In genomic region chr3:137046746-137047145, GRCh38 we compare ENCODE assay signal across 25 cellular contexts.
DNase-seq lines count a peak whose midpoint lies in the region; ATAC-seq and TF ChIP-seq lines count a peak whose summit lies in the region.
"Had no signal": no experiment of that assay in that cellular context is flagged by ENCODE, and none has a peak within 500 bp of the region (broad histone marks: within the 10 kb centered on the region; RNA-seq: fewer than 3 reads in every experiment).

No MANE protein-coding gene starts in this region.

- peak; percentile 29; the same call in 1 of the 2 replicates for ATAC-seq in WTC11
- ATAC-seq: GM12878 had no signal

- POLR2A ChIA-PET in WTC11 (lab: Charles Lee): no interaction called here

- no peaks in the 10 kb centered on the region for H3K36me3 ChIP-seq in mesendoderm (ENCODE audit: control insufficient read depth, insufficient read depth, low read length)
- no peaks in the 10 kb centered on the region for H3K36me3 ChIP-seq in neuron (ENCODE audit: insufficient read depth, low read length)
- H3K36me3 ChIP-seq: BE2C, BLaER1 had no signal

- peaks cover 2% of the 10 kb centered on the region; the same call in 1 of the 2 replicates for H3K9me3 Mint-ChIP-seq in WTC11
- H3K9me3 Mint-ChIP-seq: CD4-positive, CD25-positive, alpha-beta regulatory T cell; CD8-positive, alpha-beta memory T cell had no signal

- CTCF ChIA-PET in WTC11 (lab: Charles Lee): interaction anchor here (0.9 to 1.5 kb wide), 4 partner anchors 11 to 59 kb away, joined by 3 to 11 read pairs (median 6); no protein-coding TSS in a partner anchor

- H3K56ac ChIP-seq in mesendoderm (ENCODE audit: low read length): no peak overlapping the region

- H3K4me2 ChIP-seq in mesendoderm (ENCODE audit: low read length): no peak overlapping the region
- H3K4me2 ChIP-seq: BLaER1 had no signal

- H2BK120ac ChIP-seq in mesendoderm (ENCODE audit: low read depth, low read length): no peak overlapping the region

- peak overlapping the region; percentile 21 for H2AFZ ChIP-seq in neuron (ENCODE audit: low read depth, low read length)

- no peaks in the 10 kb centered on the region for H3K9me3 ChIP-seq in neuron (ENCODE audit: low read length)
- H3K9me3 ChIP-seq: BE2C, BLaER1 had no signal

- no peak overlapping the region for H3K4me3 Mint-ChIP-seq in WTC11
- H3K4me3 Mint-ChIP-seq: CD14-positive monocyte; CD4-positive, alpha-beta memory T cell; CD4-positive, CD25-positive, alpha-beta regulatory T cell; CD8-positive, alpha-beta memory T cell had no signal

- no CpG with 5 or more reads among the region's 4 CpGs for WGBS in mesendoderm (ENCODE audit: extremely low coverage, insufficient coverage, low lambda C conversion rate)

- no peaks in the 10 kb centered on the region for H3K79me2 ChIP-seq in mesendoderm (ENCODE audit: control insufficient read depth, insufficient read depth, low read length)

- H4K8ac ChIP-seq in mesendoderm (ENCODE audit: low read depth, low read length): no peak overlapping the region

- peaks cover 37% of the 10 kb centered on the region for H3K4me1 Mint-ChIP-seq in WTC11
- H3K4me1 Mint-ChIP-seq: CD14-positive monocyte; CD4-positive, alpha-beta memory T cell; CD4-positive, CD25-positive, alpha-beta regulatory T cell; CD8-positive, alpha-beta memory T cell had no signal

- no peak overlapping the region for H3K23ac ChIP-seq in mesendoderm (ENCODE audit: low read length)

- DNase-seq in WTC11 (ENCODE audit: low spot score) (no peak), mesendoderm (peak; percentile 63), NCI-H1930 (lab: John Stamatoyannopoulos, UW) (no peak), T-helper 1 cell (no peak), NCI-H146 treated with DMSO at 0.1 percent for 48 hours (lab: John Stamatoyannopoulos, UW; ENCODE audit: unreplicated experiment) (no peak), NCI-H2171 treated with DMSO at 0.1 percent for 48 hours (lab: John Stamatoyannopoulos, UW) (no peak)
- DNase-seq: 8988T; ACHN; BE2C; C1 segment of cervical spinal cord; CD4-positive, alpha-beta memory T cell; CD4-positive, CD25-positive, alpha-beta regulatory T cell; CD8-positive, alpha-beta memory T cell; COR-L47; DMS 273 treated with DMSO at 0.1 percent for 48 hours; DMS153; DMS53; DMS79; DND-41; EL; GDM1 had no signal

- no peak overlapping the region for H3K4ac ChIP-seq in mesendoderm (ENCODE audit: low read depth, low read length)

- H3K27ac ChIP-seq in mesendoderm (ENCODE audit: low read depth, low read length): no peak overlapping the region
- H3K27ac ChIP-seq: BLaER1 had no signal

- H3K4me1 ChIP-seq in mesendoderm (ENCODE audit: control insufficient read depth, low read depth, low read length): peaks cover 5% of the 10 kb centered on the region
- H3K4me1 ChIP-seq in neuron (ENCODE audit: insufficient read depth, low read length): peaks cover 25% of the 10 kb centered on the region
- H3K4me1 ChIP-seq: BE2C, BLaER1 had no signal

- no peaks in the 10 kb centered on the region for H3K79me1 ChIP-seq in mesendoderm (ENCODE audit: low read length)

- H3K27ac Mint-ChIP-seq in WTC11: no peak overlapping the region
- H3K27ac Mint-ChIP-seq: CD4-positive, alpha-beta memory T cell; CD4-positive, CD25-positive, alpha-beta regulatory T cell; CD8-positive, alpha-beta memory T cell had no signal

- H3K4me3 ChIP-seq in mesendoderm (ENCODE audit: low read length) (no peak overlapping the region), neuron (ENCODE audit: low read length) (no peak overlapping the region)
- H3K4me3 ChIP-seq: BLaER1, GM12878 had no signal

- no peak overlapping the region for H4K5ac ChIP-seq in mesendoderm (ENCODE audit: low read length)

- no peak overlapping the region for H3K18ac ChIP-seq in mesendoderm (ENCODE audit: low read length)

- no peaks in the 10 kb centered on the region; the same call in 1 of the 2 replicates for H3K27me3 Mint-ChIP-seq in WTC11 (ENCODE audit: low read depth)

- H3K27me3 ChIP-seq in mesendoderm (ENCODE audit: insufficient read depth, low read length, poor library complexity): no peaks in the 10 kb centered on the region
- H3K27me3 ChIP-seq in neuron (ENCODE audit: insufficient read depth, low read length): no peaks in the 10 kb centered on the region
- H3K27me3 ChIP-seq: BE2C, BLaER1 had no signal

- no peak overlapping the region for H2BK15ac ChIP-seq in mesendoderm (replicated peaks; ENCODE audit: low read depth)

- no peak overlapping the region for H3K9ac ChIP-seq in mesendoderm (ENCODE audit: low read length)
- H3K9ac ChIP-seq: BLaER1 had no signal

- no peak overlapping the region for H2BK5ac ChIP-seq in mesendoderm (ENCODE audit: low read length)

- H2AK5ac ChIP-seq in mesendoderm (ENCODE audit: low read length): no peak overlapping the region

- H3K36me3 Mint-ChIP-seq in WTC11: no peaks in the 10 kb centered on the region
- H3K36me3 Mint-ChIP-seq: CD14-positive monocyte; CD4-positive, alpha-beta memory T cell; CD4-positive, CD25-positive, alpha-beta regulatory T cell had no signal

- TF ChIP-seq CTCF in WTC11 (IDR thresholded peaks at IDR 0.05): no peak

TF ChIP-seq in WTC11, 78 proteins besides CTCF, POLR2A, EP300 and RAD21:
- TF ChIP-seq NR2C2 (CRISPR knock-in tag; IDR thresholded peaks at IDR 0.05): no peak
- no peak for TF ChIP-seq FOXP4 (CRISPR knock-in tag; IDR thresholded peaks at IDR 0.05)
- no peak for TF ChIP-seq IRF2 (CRISPR knock-in tag; IDR thresholded peaks at IDR 0.05; ENCODE audit: borderline replicate concordance, low read depth)
- no peak for TF ChIP-seq PRDM15 (CRISPR knock-in tag; IDR thresholded peaks at IDR 0.05)
- TF ChIP-seq ESRRA (CRISPR knock-in tag; IDR thresholded peaks at IDR 0.05; ENCODE audit: borderline replicate concordance): no peak
- no peak for TF ChIP-seq KAT7 (CRISPR knock-in tag; IDR thresholded peaks at IDR 0.05; ENCODE audit: borderline replicate concordance)
